In the genomic region with DNA sequence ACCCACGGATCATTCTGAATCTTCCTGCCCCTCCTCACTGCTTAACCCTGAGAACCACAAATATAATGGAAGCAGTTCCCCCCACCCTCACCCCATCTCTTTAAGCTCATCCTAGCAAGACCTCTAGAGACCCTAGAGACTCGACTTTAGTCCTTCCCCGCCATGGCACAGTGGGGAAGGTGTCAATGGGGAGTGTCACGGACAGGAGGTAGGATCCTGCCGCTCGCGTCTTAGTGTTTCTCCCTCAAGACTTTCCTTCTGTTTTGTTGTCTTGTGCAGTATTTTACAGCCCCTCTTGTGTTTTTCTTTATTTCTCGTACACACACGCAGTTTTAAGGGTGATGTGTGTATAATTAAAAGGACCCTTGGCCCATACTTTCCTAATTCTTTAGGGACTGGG, we compare ENCODE assay signal across 8 cellular contexts. TPM values are rescaled to one million over a fixed set of nuclear protein-coding genes. Genes with fewer than 3 reads are reported as not detected.
DNase-seq lines count a peak whose midpoint lies in the region; ATAC-seq and TF ChIP-seq lines count a peak whose summit lies in the region.

No MANE protein-coding gene starts in this region.

- intact Hi-C loops in Right ventricle myocardium inferior (cut with DNase I) (loop anchor here (5.0 kb wide), 1 partner anchor 50 kb away; no protein-coding TSS in a partner anchor), MCF 10A (cut with micrococcal nuclease) (loop anchor here (5.0 kb wide), 1 partner anchor 65 kb away; no protein-coding TSS in a partner anchor), upper lobe of right lung (cut with DNase I) (no loop called here)

- H3K4me3 Mint-ChIP-seq in MCF 10A (ENCODE audit: unreplicated experiment): peak overlapping the region; percentile 97

- H3K4me3 ChIP-seq in cardiac muscle cell (peak overlapping the region; percentile 48), mucosa of rectum (ENCODE audit: low read length in 2 of 2) (peak overlapping the region; percentile 94 to 100), upper lobe of right lung (peak overlapping the region; percentile 74)

- H3K4me1 Mint-ChIP-seq in MCF 10A (ENCODE audit: insufficient read depth, unreplicated experiment): peaks cover 14% of the 10 kb centered on the region

- DNase-seq in cardiac muscle cell (ENCODE audit: low read depth in 1 of 2, low spot score in 1 of 2): no peak
- no peak for DNase-seq in Right ventricle myocardium inferior (ENCODE audit: missing footprints)
- no peak for DNase-seq in MCF 10A (ENCODE audit: unreplicated experiment)
- no peak for DNase-seq in upper lobe of right lung
- no peak for DNase-seq in amygdala (lab: John Stamatoyannopoulos, UW)
- no peak for DNase-seq in cerebellar cortex (ENCODE audit: low spot score)
- no peak for DNase-seq in NCI-H82 (lab: John Stamatoyannopoulos, UW)

- no peaks in the 10 kb centered on the region for H3K9me3 Mint-ChIP-seq in MCF 10A (ENCODE audit: unreplicated experiment)

- CTCF ChIA-PET in MCF 10A (lab: Yijun Ruan, JAX): interaction anchor here (0.6 to 4.5 kb wide), 7 partner anchors 13 to 121 kb away, joined by 3 to 57 read pairs (median 9); no protein-coding TSS in a partner anchor

- H3K27ac ChIP-seq in cardiac muscle cell: peak overlapping the region; percentile 98
- H3K27ac ChIP-seq in mucosa of rectum (ENCODE audit: low read depth in 2 of 2, low read length in 2 of 2): peak overlapping the region; percentile 96 to 97
- peak overlapping the region; percentile 97 for H3K27ac ChIP-seq in upper lobe of right lung

- H3K36me3 Mint-ChIP-seq in MCF 10A (ENCODE audit: insufficient read depth, unreplicated experiment): peaks cover 32% of the 10 kb centered on the region

- peaks cover 4% of the 10 kb centered on the region for H3K4me1 ChIP-seq in cardiac muscle cell (ENCODE audit: low read depth)
- peaks cover 4 to 7% of the 10 kb centered on the region in 2 donors for H3K4me1 ChIP-seq in mucosa of rectum (ENCODE audit: control insufficient read depth in 2 of 2, insufficient read depth in 2 of 2, low read length in 2 of 2)
- peaks cover 19% of the 10 kb centered on the region for H3K4me1 ChIP-seq in upper lobe of right lung

- no TSS peak for BruUV-seq in MCF 10A (replicated peaks; lab: Mats Ljungman, UMichigan)

- POLR2A ChIA-PET in MCF 10A (lab: Yijun Ruan, JAX): interaction anchor here (0.7 to 5.1 kb wide), 29 partner anchors 9 to 1131 kb away, joined by 3 to 131 read pairs (median 6); partner anchors contain the start of genes ARHGEF2, BGLAP, KHDC4 and SLC25A44

- H3K27ac Mint-ChIP-seq in MCF 10A (ENCODE audit: low read depth, unreplicated experiment): peak overlapping the region; percentile 96

- H3K36me3 ChIP-seq in cardiac muscle cell: peaks cover 3% of the 10 kb centered on the region
- peaks cover 14 to 25% of the 10 kb centered on the region in 2 donors for H3K36me3 ChIP-seq in mucosa of rectum (ENCODE audit: control insufficient read depth in 2 of 2, insufficient read depth in 2 of 2, low read length in 2 of 2)
- peaks cover 40% of the 10 kb centered on the region for H3K36me3 ChIP-seq in upper lobe of right lung

- no peaks in the 10 kb centered on the region for H3K27me3 Mint-ChIP-seq in MCF 10A (ENCODE audit: insufficient read depth, unreplicated experiment)

- TF ChIP-seq CTCF in cardiac muscle cell (IDR thresholded peaks at IDR 0.05; ENCODE audit: low read depth, low read length) (no peak), MCF 10A (IDR thresholded peaks at IDR 0.05; ENCODE audit: unreplicated experiment) (no peak), upper lobe of right lung (IDR thresholded peaks at IDR 0.05) (no peak)

- H3K27me3 ChIP-seq in cardiac muscle cell (no peaks in the 10 kb centered on the region), mucosa of rectum (ENCODE audit: control insufficient read depth in 2 of 2, insufficient read depth in 2 of 2, low read length in 2 of 2) (no peaks in the 10 kb centered on the region), upper lobe of right lung (no peaks in the 10 kb centered on the region)

- peak overlapping the region; percentile 35 to 91 for H3K9ac ChIP-seq in mucosa of rectum (ENCODE audit: low read depth in 1 of 2, low read length in 2 of 2)

- no peak for ATAC-seq in Right ventricle myocardium inferior
- no peak for ATAC-seq in upper lobe of right lung

- no peaks in the 10 kb centered on the region for H3K9me3 ChIP-seq in cardiac muscle cell (ENCODE audit: low read depth)
- no peaks in the 10 kb centered on the region for H3K9me3 ChIP-seq in mucosa of rectum (ENCODE audit: control insufficient read depth in 2 of 2, low read length in 2 of 2)
- no peaks in the 10 kb centered on the region for H3K9me3 ChIP-seq in upper lobe of right lung

RNA-seq across cellular contexts. Expression of gene PMF1, which starts 0.7 kb away (rescaled TPM):
- total RNA-seq in cardiac muscle cell: 106 and 129 TPM in 2 replicates
- 133 and 151 TPM in 2 replicates for polyA plus RNA-seq in cardiac muscle cell
- 68.6 TPM for total RNA-seq in Right ventricle myocardium inferior
- 51.0 and 77.7 TPM in 2 replicates for total RNA-seq in MCF 10A (2022)
- 47.4 TPM for total RNA-seq in upper lobe of right lung

RNA-seq across cellular contexts. Expression of gene SLC25A44, which starts 18.2 kb away (rescaled TPM):
- total RNA-seq in cardiac muscle cell (9.2 and 9.7 TPM in 2 replicates), Right ventricle myocardium inferior (16.3 TPM), MCF 10A (2022) (28.7 and 32.3 TPM in 2 replicates), upper lobe of right lung (24.9 TPM)
- polyA plus RNA-seq in cardiac muscle cell: 13.8 and 18.1 TPM in 2 replicates

RNA-seq across cellular contexts. Expression of gene BGLAP, which starts 29.9 kb away (rescaled TPM):
- total RNA-seq in cardiac muscle cell: 0.51 and 0.67 TPM in 2 replicates
- polyA plus RNA-seq in cardiac muscle cell: 0.32 and 1.8 TPM in 2 replicates
- 0.32 TPM for total RNA-seq in Right ventricle myocardium inferior
- 1.9 and 2.6 TPM in 2 replicates for total RNA-seq in MCF 10A (2022)
- total RNA-seq in upper lobe of right lung: 2.4 TPM

RNA-seq across cellular contexts. Expression of gene PAQR6, which starts 35.7 kb away (rescaled TPM):
- 34.5 and 35.7 TPM in 2 replicates for total RNA-seq in cardiac muscle cell
- 23.3 and 40.1 TPM in 2 replicates for polyA plus RNA-seq in cardiac muscle cell
- total RNA-seq in Right ventricle myocardium inferior: 0.54 TPM
- total RNA-seq in MCF 10A (2022): 21.5 and 29.2 TPM in 2 replicates
- total RNA-seq in upper lobe of right lung: 1.9 TPM

RNA-seq across cellular contexts. Expression of gene SEMA4A, which starts 58.7 kb away (rescaled TPM):
- total RNA-seq in cardiac muscle cell: 3.6 and 8.6 TPM in 2 replicates
- polyA plus RNA-seq in cardiac muscle cell: 0.65 and 2.9 TPM in 2 replicates
- total RNA-seq in Right ventricle myocardium inferior: 2.2 TPM
- total RNA-seq in MCF 10A (2022): 1.5 and 4.7 TPM in 2 replicates
- 30.7 TPM for total RNA-seq in upper lobe of right lung
